8 cellular contexts compared by ENCODE assay signal in genomic region chr22:32474635-32475427, GRCh38. TPM values are rescaled to one million over a fixed set of nuclear protein-coding genes. Genes with fewer than 3 reads are reported as not detected.
DNase-seq lines count a peak whose midpoint lies in the region; ATAC-seq and TF ChIP-seq lines count a peak whose summit lies in the region.

FBXO7 (plus strand) TSS chr22:32474811; CDS start chr22:32475003, 192 bp downstream.

- ATAC-seq in HG02623 (IDR thresholded peaks at IDR 0.05; ENCODE audit: unreplicated experiment) = peak; percentile 62
- ATAC-seq in activated naive CD8-positive, alpha-beta T cell treated with anti-CD3 and anti-CD28 coated beads, Interleukin-2, amount 50 U/mL, for 24 hours = peak; percentile 85

- TF ChIP-seq CTCF in GM12865 (IDR thresholded peaks at IDR 0.05; ENCODE audit: insufficient read depth, low read depth, low read length, missing control alignments) = no peak
- TF ChIP-seq CTCF in cardiac muscle cell (IDR thresholded peaks at IDR 0.05; ENCODE audit: low read depth, low read length) = peak; percentile 24
- peak; percentile 34 to 81 (median 60) for TF ChIP-seq CTCF in tibial nerve (IDR thresholded peaks at IDR 0.05)

- no CpG with 5 or more reads among the region's 90 CpGs for WGBS in trophoblast cell (ENCODE audit: extremely low coverage, insufficient coverage, insufficient read length)
- 0 to 1% methylated on average over 6 to 49 of the region's 90 CpGs for WGBS in tibial nerve, 2 donors

- peak within 1 kb of the TSS; percentile 94 for H4K8ac ChIP-seq in trophoblast cell (ENCODE audit: low read depth, low read length)

- H4K12ac ChIP-seq in trophoblast cell (ENCODE audit: low read depth, low read length) = peak within 1 kb of the TSS; percentile 92

- TF ChIP-seq EP300 in tibial nerve (IDR thresholded peaks at IDR 0.05) = peak in 1 of 2 donors; percentile 82

- H3K27me3 ChIP-seq in cardiac muscle cell (peaks cover 13% of the 10 kb centered on the region), trophoblast cell (ENCODE audit: insufficient read depth, low read length) (no peaks in the 10 kb centered on the region), tibial nerve (no peaks in the 10 kb centered on the region)

- H3K36me3 ChIP-seq in cardiac muscle cell (no peaks in the 10 kb centered on the region), trophoblast cell (ENCODE audit: control insufficient read depth in 1 of 2, insufficient read depth in 2 of 2, low read length in 2 of 2) (no peaks in the 10 kb centered on the region), tibial nerve (peaks cover 0 to 8% (median 0%) of the 10 kb centered on the region in 3 donors)

- H3K9me3 ChIP-seq in cardiac muscle cell (ENCODE audit: low read depth) (no peaks in the 10 kb centered on the region), trophoblast cell (ENCODE audit: insufficient read depth, low read depth, low read length) (no peaks in the 10 kb centered on the region), tibial nerve (no peaks in the 10 kb centered on the region)

- H3K27ac Mint-ChIP-seq in activated naive CD8-positive, alpha-beta T cell treated with anti-CD3 and anti-CD28 coated beads, Interleukin-2, amount 50 U/mL, for 24 hours = peak within 1 kb of the TSS; percentile 95

- H3K4me3 ChIP-seq in GM12865 (ENCODE audit: low read depth, low read length) (peak within 1 kb of the TSS; percentile 73), cardiac muscle cell (peak within 1 kb of the TSS; percentile 92), trophoblast cell (ENCODE audit: low read depth, low read length) (peak within 1 kb of the TSS; percentile 90), tibial nerve (peak within 1 kb of the TSS; percentile 67 to 99 (median 73))

- no peak within 1 kb of the TSS for H2AK5ac ChIP-seq in trophoblast cell (ENCODE audit: low read length)

- no peak within 1 kb of the TSS for H2BK12ac ChIP-seq in trophoblast cell (ENCODE audit: low read length)

- H3K4me2 ChIP-seq in trophoblast cell (ENCODE audit: low read length) = peak within 1 kb of the TSS; percentile 65

- peak within 1 kb of the TSS; percentile 80 for H2BK5ac ChIP-seq in trophoblast cell (ENCODE audit: low read depth, low read length, poor library complexity)

- H3K4me1 ChIP-seq in cardiac muscle cell (ENCODE audit: low read depth) = peaks cover 14% of the 10 kb centered on the region
- H3K4me1 ChIP-seq in trophoblast cell (ENCODE audit: control insufficient read depth in 1 of 2, insufficient read depth in 2 of 2, low read length in 2 of 2) = no peaks in the 10 kb centered on the region
- H3K4me1 ChIP-seq in tibial nerve = peaks cover 0 to 40% (median 21%) of the 10 kb centered on the region in 4 donors

- H3K4ac ChIP-seq in trophoblast cell (ENCODE audit: low read depth, low read length) = peak within 1 kb of the TSS; percentile 41

- H3K9ac ChIP-seq in trophoblast cell (ENCODE audit: low read length) = peak within 1 kb of the TSS; percentile 75

- peaks cover 10% of the 10 kb centered on the region for H3K79me2 ChIP-seq in trophoblast cell (ENCODE audit: control insufficient read depth, insufficient read depth, low read length, poor library complexity)

- H3K23ac ChIP-seq in trophoblast cell (ENCODE audit: low read length) = no peak within 1 kb of the TSS

- peak within 1 kb of the TSS; percentile 97 for H3K4me3 Mint-ChIP-seq in activated naive CD8-positive, alpha-beta T cell treated with anti-CD3 and anti-CD28 coated beads, Interleukin-2, amount 50 U/mL, for 24 hours

- peaks cover 11% of the 10 kb centered on the region for H3K79me1 ChIP-seq in trophoblast cell (ENCODE audit: low read length)

- H3K4me1 Mint-ChIP-seq in activated naive CD8-positive, alpha-beta T cell treated with anti-CD3 and anti-CD28 coated beads, Interleukin-2, amount 50 U/mL, for 24 hours = peaks cover 26% of the 10 kb centered on the region

- H3K27me3 Mint-ChIP-seq in activated naive CD8-positive, alpha-beta T cell treated with anti-CD3 and anti-CD28 coated beads, Interleukin-2, amount 50 U/mL, for 24 hours = no peaks in the 10 kb centered on the region

- peak within 1 kb of the TSS; percentile 90 for H2BK120ac ChIP-seq in trophoblast cell (ENCODE audit: insufficient read depth, low read length, poor library complexity)

- peak within 1 kb of the TSS; percentile 95 for H3K18ac ChIP-seq in trophoblast cell (ENCODE audit: low read length)

- H3K14ac ChIP-seq in trophoblast cell (ENCODE audit: low read length) = peak within 1 kb of the TSS; percentile 95

- H2AFZ ChIP-seq in trophoblast cell (ENCODE audit: insufficient read depth, low read length, poor library complexity) = peak within 1 kb of the TSS; percentile 88

- TF ChIP-seq POLR2A in tibial nerve (IDR thresholded peaks at IDR 0.05) = peak; percentile 31 to 65

- H4K91ac ChIP-seq in trophoblast cell (ENCODE audit: low read depth, low read length) = peak within 1 kb of the TSS; percentile 67

- no peaks in the 10 kb centered on the region for H3K9me3 Mint-ChIP-seq in activated naive CD8-positive, alpha-beta T cell treated with anti-CD3 and anti-CD28 coated beads, Interleukin-2, amount 50 U/mL, for 24 hours

- peak; percentile 90 for DNase-seq in GM12865 (ENCODE audit: low read depth)
- peak; percentile 59 for DNase-seq in NCI-H128 (lab: John Stamatoyannopoulos, UW; ENCODE audit: unreplicated experiment)
- peak; percentile 85 for DNase-seq in SW480 (ENCODE audit: low spot score)
- DNase-seq in activated naive CD8-positive, alpha-beta T cell treated with anti-CD3 and anti-CD28 coated beads, Interleukin-2, amount 50 U/mL, for 24 hours = peak; percentile 87
- peak; percentile 96 to 97 for DNase-seq in cardiac muscle cell (ENCODE audit: low read depth in 1 of 2, low spot score in 1 of 2)
- DNase-seq in trophoblast cell = peak; percentile 90 to 95
- DNase-seq in tibial nerve (ENCODE audit: low spot score in 2 of 2) = peak; percentile 80 to 81

- H3K36me3 Mint-ChIP-seq in activated naive CD8-positive, alpha-beta T cell treated with anti-CD3 and anti-CD28 coated beads, Interleukin-2, amount 50 U/mL, for 24 hours (ENCODE audit: low read depth) = peaks cover 7% of the 10 kb centered on the region

- peak within 1 kb of the TSS; percentile 92 for H3K27ac ChIP-seq in cardiac muscle cell
- peak within 1 kb of the TSS; percentile 96 for H3K27ac ChIP-seq in trophoblast cell (ENCODE audit: low read depth, low read length)
- peak within 1 kb of the TSS; percentile 92 to 100 (median 96) for H3K27ac ChIP-seq in tibial nerve

RNA-seq across cellular contexts. Expression of gene FBXO7, which starts in this region (rescaled TPM):
- 83.7 and 91.8 TPM in 2 replicates for total RNA-seq in cardiac muscle cell
- polyA plus RNA-seq in cardiac muscle cell = 120 and 125 TPM in 2 replicates
- polyA plus RNA-seq in trophoblast cell (2013) = 86.2 and 87.3 TPM in 2 replicates
- total RNA-seq in tibial nerve = 100 to 1,000 TPM in 1 of 4 donors, 10 to 100 TPM in 3; 86.1 to 108 (median 92.9) TPM

Comparison
In these comparisons a context has a peak if more than half of its experiments do, and no peak if none do; other contexts are left out.
1. Peak in every context shown above with its lines: DNase-seq, ATAC-seq, H3K4me3 ChIP-seq and H3K27ac ChIP-seq.